Comparison of ENCODE assay signal across 3 cellular contexts in the genomic region with DNA sequence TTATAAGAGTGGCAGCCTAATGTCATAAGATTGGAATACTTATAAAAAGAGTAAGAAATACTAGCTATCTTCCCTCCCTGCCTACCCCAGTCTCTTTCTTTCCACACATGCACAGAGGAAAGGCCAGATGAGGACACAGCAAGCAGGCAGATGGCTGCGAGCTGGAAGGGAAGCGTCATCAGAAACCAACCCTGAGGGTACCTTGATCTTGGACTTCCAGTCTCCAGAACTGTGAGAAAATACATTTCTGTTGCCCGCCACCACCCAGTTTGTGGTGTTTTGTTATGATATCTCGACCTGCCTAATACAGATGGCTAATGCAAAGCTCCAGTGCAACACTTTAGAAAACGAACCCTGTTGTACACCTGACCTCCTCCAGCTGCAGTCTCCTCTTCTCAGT. TPM values are rescaled to one million over a fixed set of nuclear protein-coding genes. Genes with fewer than 3 reads are reported as not detected.
"Had no signal": no experiment of that assay in that cellular context is flagged by ENCODE, and none has a peak within 500 bp of the region (broad histone marks: within the 10 kb centered on the region; RNA-seq: fewer than 3 reads in every experiment).

No MANE protein-coding gene starts in this region.

- DNase-seq: GDM1 had no signal

- ATAC-seq: GM12878 had no signal

- H3K4me3 ChIP-seq: GM12878 had no signal

RNA-seq across cellular contexts. Expression of a gene that starts 2.3 kb away (rescaled TPM):
- total RNA-seq: G401, GM12878 had no signal
- polyA plus RNA-seq: GM12878 had no signal

RNA-seq across cellular contexts. Expression of a gene that starts 10.4 kb away (rescaled TPM):
- total RNA-seq: G401, GM12878 had no signal

RNA-seq across cellular contexts. Expression of a gene that starts 49.6 kb away (rescaled TPM):
- total RNA-seq: G401, GM12878 had no signal
- polyA plus RNA-seq: GM12878 had no signal
